In genomic region chr1:29516063-29516820, GRCh38 we compare ENCODE assay signal across 23 cellular contexts.
"Had no signal": no experiment of that assay in that cellular context is flagged by ENCODE, and none has a peak within 500 bp of the region (broad histone marks: within the 10 kb centered on the region; RNA-seq: fewer than 3 reads in every experiment).

No MANE protein-coding gene starts in this region.

- H3K4me3 Mint-ChIP-seq: activated naive CD4-positive, alpha-beta T cell treated with anti-CD3 and anti-CD28 coated beads, Interleukin-2, amount 50 U/mL, for 24 hours; dendritic cell treated with granulocyte-macrophage colony-stimulating factor and Interleukin-4, amounts not matched to agents 40 ng/mL and 50 ng/mL, for 4 days; naive thymus-derived CD8-positive, alpha-beta T cell; stimulated activated memory B cell treated with anti-CD40 and anti-IgM and Interleukin-4, amounts not matched to agents 10 μg/mL and 1 μg/mL and 100 μg/mL, for 72 hours; type B pancreatic cell had no signal

- H3K27me3 ChIP-seq: body of pancreas, pancreas, right lobe of liver had no signal

- H3K9me3 Mint-ChIP-seq: type B pancreatic cell had no signal

- H3K4me1 Mint-ChIP-seq: activated naive CD4-positive, alpha-beta T cell treated with anti-CD3 and anti-CD28 coated beads, Interleukin-2, amount 50 U/mL, for 24 hours; naive thymus-derived CD8-positive, alpha-beta T cell; stimulated activated memory B cell treated with anti-CD40 and anti-IgM and Interleukin-4, amounts not matched to agents 10 μg/mL and 1 μg/mL and 100 μg/mL, for 72 hours had no signal

- H3K27ac ChIP-seq: body of pancreas, cardiac muscle cell, lower lobe of right lung, pancreas, right lobe of liver, SK-N-MC, thoracic aorta, WERI-Rb-1 had no signal

- DNase-seq: activated CD4-positive, alpha-beta T cell treated with anti-CD3 and anti-CD28 coated beads for 1 hour; activated CD4-positive, alpha-beta T cell treated with anti-CD3 and anti-CD28 coated beads, Interleukin-2, amount 50 U/mL, for 1 hour; activated gamma-delta T cell treated with Interleukin-2 at 50 U/mL for 16 hours; activated T-cell treated with anti-CD3 and anti-CD28 coated beads for 4 hours; anterior cingulate cortex; body of pancreas; effector CD4-positive, alpha-beta T cell; foreskin fibroblast; kidney; lower lobe of right lung; pancreas; stimulated activated CD4-positive, alpha-beta T cell treated with anti-CD3 and anti-CD28 coated beads, Interleukin-15, amount 100 ng/mL, for 24 hours; WERI-Rb-1 had no signal

- H3K4me3 ChIP-seq: body of pancreas, cardiac muscle cell, lower lobe of right lung, pancreas, right lobe of liver, SK-N-MC, smooth muscle cell, thoracic aorta had no signal

- H3K36me3 Mint-ChIP-seq: activated naive CD4-positive, alpha-beta T cell treated with anti-CD3 and anti-CD28 coated beads, Interleukin-2, amount 50 U/mL, for 24 hours; naive thymus-derived CD8-positive, alpha-beta T cell; stimulated activated memory B cell treated with anti-CD40 and anti-IgM and Interleukin-4, amounts not matched to agents 10 μg/mL and 1 μg/mL and 100 μg/mL, for 72 hours; type B pancreatic cell had no signal

- H3K36me3 ChIP-seq: cardiac muscle cell, lower lobe of right lung, pancreas, right lobe of liver, thoracic aorta, WERI-Rb-1 had no signal

- H3K4me1 ChIP-seq: body of pancreas, lower lobe of right lung, pancreas, right lobe of liver had no signal

- H3K27me3 Mint-ChIP-seq: activated naive CD4-positive, alpha-beta T cell treated with anti-CD3 and anti-CD28 coated beads, Interleukin-2, amount 50 U/mL, for 24 hours had no signal

- H3K9me3 ChIP-seq: body of pancreas, lower lobe of right lung, pancreas, right lobe of liver, thoracic aorta had no signal

- H3K27ac Mint-ChIP-seq: activated naive CD4-positive, alpha-beta T cell treated with anti-CD3 and anti-CD28 coated beads, Interleukin-2, amount 50 U/mL, for 24 hours; dendritic cell treated with granulocyte-macrophage colony-stimulating factor and Interleukin-4, amounts not matched to agents 40 ng/mL and 50 ng/mL, for 4 days; naive thymus-derived CD8-positive, alpha-beta T cell; stimulated activated memory B cell treated with anti-CD40 and anti-IgM and Interleukin-4, amounts not matched to agents 10 μg/mL and 1 μg/mL and 100 μg/mL, for 72 hours; type B pancreatic cell had no signal
